2 cellular contexts compared by ENCODE assay signal in genomic region chr1:45573231-45573804, GRCh38.
TF ChIP-seq lines count a peak whose summit lies in the region.

No MANE protein-coding gene starts in this region.

TF ChIP-seq in HepG2, 621 proteins besides CTCF, POLR2A, EP300 and RAD21:
- no peak for TF ChIP-seq ZMAT3 (CRISPR knock-in tag; conservative IDR thresholded peaks at IDR 0.05)
- TF ChIP-seq SNAPC5 (CRISPR knock-in tag; IDR thresholded peaks at IDR 0.05; ENCODE audit: borderline replicate concordance): no peak
- TF ChIP-seq DR1 (CRISPR knock-in tag; IDR thresholded peaks at IDR 0.05): no peak
- no peak for TF ChIP-seq SPEN (CRISPR knock-in tag; IDR thresholded peaks at IDR 0.05; ENCODE audit: low read depth)
- TF ChIP-seq ZNF17 (CRISPR knock-in tag; IDR thresholded peaks at IDR 0.05): no peak
- no peak for TF ChIP-seq MAF1 (CRISPR knock-in tag; IDR thresholded peaks at IDR 0.05; ENCODE audit: borderline replicate concordance)
- no peak for TF ChIP-seq EHMT2 (IDR thresholded peaks at IDR 0.05; ENCODE audit: borderline replicate concordance, low read depth, low read length)
- TF ChIP-seq ZSCAN29 (CRISPR knock-in tag; conservative IDR thresholded peaks at IDR 0.05): no peak
- no peak for TF ChIP-seq HNRNPUL1 (IDR thresholded peaks at IDR 0.05; ENCODE audit: low read depth, low read length)

TF ChIP-seq in WTC11, 78 proteins besides CTCF, POLR2A, EP300 and RAD21:
- TF ChIP-seq AR (CRISPR knock-in tag; IDR thresholded peaks at IDR 0.05) (0 out of 2 replicates have a peak, but pooled peaks have one; percentile 38), ZNF671 (CRISPR knock-in tag; IDR thresholded peaks at IDR 0.05) (no peak)
